Comparison of ENCODE assay signal across 15 cellular contexts in the genomic region with DNA sequence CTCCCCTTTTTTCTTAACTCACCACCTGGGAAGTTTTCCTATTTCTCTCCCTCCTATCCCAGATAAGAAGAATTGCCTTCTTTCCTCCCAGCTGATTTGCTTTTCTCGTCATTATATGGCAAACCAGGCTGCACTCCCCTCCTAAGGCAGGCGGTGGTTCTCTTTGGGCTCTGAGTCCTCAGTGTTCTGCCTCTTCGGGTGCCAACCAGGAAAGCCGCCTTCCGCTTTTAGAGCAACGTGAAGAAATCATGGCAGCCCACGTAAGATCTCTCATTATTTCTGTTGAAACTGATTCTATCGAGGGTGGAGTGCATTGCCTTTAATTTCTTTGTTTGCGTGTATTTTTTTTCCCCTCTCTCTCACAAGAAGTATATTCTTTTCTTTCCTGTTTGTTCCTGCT.
"Had no signal": no experiment of that assay in that cellular context is flagged by ENCODE, and none has a peak within 500 bp of the region (broad histone marks: within the 10 kb centered on the region; RNA-seq: fewer than 3 reads in every experiment).

No MANE protein-coding gene starts in this region.

- H3K27me3 ChIP-seq: colonic mucosa, dorsolateral prefrontal cortex, heart right ventricle, stomach had no signal

- H3K9me3 Mint-ChIP-seq: activated CD4-positive, alpha-beta memory T cell treated with anti-CD3 and anti-CD28 coated beads for 36 hours; activated naive CD4-positive, alpha-beta T cell treated with anti-CD3 and anti-CD28 coated beads for 36 hours; effector memory CD8-positive, alpha-beta T cell; memory B cell; natural killer cell treated with Interleukin-12 subunit alpha and Interleukin-12 subunit beta and Interleukin-15 and Interleukin-18, amount 100 ng/mL, for 72 hours; stimulated activated effector memory CD8-positive, alpha-beta T cell treated with anti-CD3 and anti-CD28 coated beads, Interleukin-12 subunit alpha, Interleukin-12 subunit beta, amount 100 ng/mL, for 72 hours; type B pancreatic cell had no signal

- H3K27me3 Mint-ChIP-seq: activated CD4-positive, alpha-beta memory T cell treated with anti-CD3 and anti-CD28 coated beads for 36 hours; effector memory CD8-positive, alpha-beta T cell; memory B cell; natural killer cell treated with Interleukin-12 subunit alpha and Interleukin-12 subunit beta and Interleukin-15 and Interleukin-18, amount 100 ng/mL, for 72 hours; type B pancreatic cell had no signal

- H3K4me1 ChIP-seq: colonic mucosa had no signal

- H3K36me3 ChIP-seq: colonic mucosa, stomach had no signal

- H3K4me3 Mint-ChIP-seq: activated CD4-positive, alpha-beta memory T cell treated with anti-CD3 and anti-CD28 coated beads for 36 hours; activated naive CD4-positive, alpha-beta T cell treated with anti-CD3 and anti-CD28 coated beads for 36 hours; effector memory CD8-positive, alpha-beta T cell; memory B cell; natural killer cell treated with Interleukin-12 subunit alpha and Interleukin-12 subunit beta and Interleukin-15 and Interleukin-18, amount 100 ng/mL, for 72 hours; stimulated activated effector memory CD8-positive, alpha-beta T cell treated with anti-CD3 and anti-CD28 coated beads, Interleukin-12 subunit alpha, Interleukin-12 subunit beta, amount 100 ng/mL, for 72 hours; type B pancreatic cell had no signal

- ATAC-seq: effector memory CD8-positive, alpha-beta T cell; heart right ventricle; natural killer cell treated with Interleukin-12 subunit alpha and Interleukin-12 subunit beta and Interleukin-15 and Interleukin-18, amount 100 ng/mL, for 72 hours; stimulated activated effector memory CD8-positive, alpha-beta T cell treated with anti-CD3 and anti-CD28 coated beads, Interleukin-12 subunit alpha, Interleukin-12 subunit beta, amount 100 ng/mL, for 72 hours had no signal

- DNase-seq: activated CD4-positive, alpha-beta memory T cell treated with anti-CD3 and anti-CD28 coated beads for 36 hours; activated CD4-positive, alpha-beta T cell treated with anti-CD3 and anti-CD28 coated beads for 48 hours; activated naive CD4-positive, alpha-beta T cell treated with anti-CD3 and anti-CD28 coated beads for 36 hours; activated T-cell treated with anti-CD3 and anti-CD28 coated beads, Interleukin-2, amount 50 U/mL, for 48 hours; amygdala; dorsolateral prefrontal cortex; effector memory CD8-positive, alpha-beta T cell; heart right ventricle; stimulated activated CD4-positive, alpha-beta T cell treated with anti-CD3 and anti-CD28 coated beads, Interleukin-2, amount 100 ng/mL, for 24 hours; stomach had no signal

- H3K36me3 Mint-ChIP-seq: memory B cell; natural killer cell treated with Interleukin-12 subunit alpha and Interleukin-12 subunit beta and Interleukin-15 and Interleukin-18, amount 100 ng/mL, for 72 hours; stimulated activated effector memory CD8-positive, alpha-beta T cell treated with anti-CD3 and anti-CD28 coated beads, Interleukin-12 subunit alpha, Interleukin-12 subunit beta, amount 100 ng/mL, for 72 hours; type B pancreatic cell had no signal

- H3K4me3 ChIP-seq: colonic mucosa, dorsolateral prefrontal cortex, heart right ventricle, stomach had no signal

- H3K27ac Mint-ChIP-seq: activated CD4-positive, alpha-beta memory T cell treated with anti-CD3 and anti-CD28 coated beads for 36 hours; activated naive CD4-positive, alpha-beta T cell treated with anti-CD3 and anti-CD28 coated beads for 36 hours; memory B cell; natural killer cell treated with Interleukin-12 subunit alpha and Interleukin-12 subunit beta and Interleukin-15 and Interleukin-18, amount 100 ng/mL, for 72 hours; stimulated activated effector memory CD8-positive, alpha-beta T cell treated with anti-CD3 and anti-CD28 coated beads, Interleukin-12 subunit alpha, Interleukin-12 subunit beta, amount 100 ng/mL, for 72 hours; type B pancreatic cell had no signal

- H3K27ac ChIP-seq: colonic mucosa, dorsolateral prefrontal cortex had no signal

- H3K9me3 ChIP-seq: colonic mucosa, heart right ventricle, stomach had no signal
